Comparison of ENCODE assay signal across 1 cellular context in the genomic region with DNA sequence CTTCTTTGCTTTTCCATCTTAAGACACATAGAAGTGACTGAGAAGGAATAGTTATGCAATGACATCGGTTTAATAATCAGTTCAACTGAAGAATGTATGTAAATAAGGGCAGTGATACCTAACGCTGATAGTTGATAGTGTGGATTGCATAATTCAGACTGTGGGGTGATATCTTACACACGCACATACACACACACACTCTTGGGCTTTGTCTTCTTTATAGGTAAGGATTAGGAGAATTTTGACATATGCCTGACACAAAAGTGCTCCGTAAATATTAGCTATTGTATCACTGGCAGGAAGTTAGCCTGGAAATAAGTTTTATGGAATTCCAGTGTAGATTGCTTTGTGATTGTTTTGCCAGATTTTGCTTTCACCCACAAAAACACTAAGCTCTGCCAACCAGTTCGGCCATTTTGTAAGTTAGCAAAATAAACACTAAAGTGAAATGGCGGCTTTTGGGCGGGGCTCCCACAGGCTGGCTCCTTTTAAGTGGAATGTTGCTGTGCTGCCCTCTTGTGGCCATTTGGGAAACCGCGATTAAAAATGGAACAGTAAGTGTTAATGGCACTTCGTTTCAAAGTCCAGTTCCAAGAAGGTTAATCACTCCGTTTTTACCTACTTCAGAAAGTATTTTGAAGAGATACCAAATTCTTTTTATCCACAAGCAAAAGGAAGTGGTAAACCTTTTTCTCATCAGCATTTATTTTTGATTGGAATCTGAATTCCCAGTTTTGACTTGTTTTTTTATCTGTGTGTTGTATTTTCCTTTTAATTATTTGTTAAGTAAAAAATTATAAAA.
TF ChIP-seq lines count a peak whose summit lies in the region.

No MANE protein-coding gene starts in this region.

TF ChIP-seq in K562, 482 proteins besides CTCF, POLR2A, EP300 and RAD21 (continued from another document and continues in another):
- TF ChIP-seq, protein P1, sequence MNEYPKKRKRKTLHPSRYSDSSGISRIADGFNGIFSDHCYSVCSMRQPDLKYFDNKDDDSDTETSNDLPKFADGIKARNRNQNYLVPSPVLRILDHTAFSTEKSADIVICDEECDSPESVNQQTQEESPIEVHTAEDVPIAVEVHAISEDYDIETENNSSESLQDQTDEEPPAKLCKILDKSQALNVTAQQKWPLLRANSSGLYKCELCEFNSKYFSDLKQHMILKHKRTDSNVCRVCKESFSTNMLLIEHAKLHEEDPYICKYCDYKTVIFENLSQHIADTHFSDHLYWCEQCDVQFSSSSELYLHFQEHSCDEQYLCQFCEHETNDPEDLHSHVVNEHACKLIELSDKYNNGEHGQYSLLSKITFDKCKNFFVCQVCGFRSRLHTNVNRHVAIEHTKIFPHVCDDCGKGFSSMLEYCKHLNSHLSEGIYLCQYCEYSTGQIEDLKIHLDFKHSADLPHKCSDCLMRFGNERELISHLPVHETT (CRISPR knock-in tag; conservative IDR thresholded peaks at IDR 0.05 in 1 of 2, IDR thresholded peaks at IDR 0.05 in 1 of 2), result peak in 1 of 2 experiments; percentile 74; a peak in 2 of 4 replicates
- TF ChIP-seq, protein P2, sequence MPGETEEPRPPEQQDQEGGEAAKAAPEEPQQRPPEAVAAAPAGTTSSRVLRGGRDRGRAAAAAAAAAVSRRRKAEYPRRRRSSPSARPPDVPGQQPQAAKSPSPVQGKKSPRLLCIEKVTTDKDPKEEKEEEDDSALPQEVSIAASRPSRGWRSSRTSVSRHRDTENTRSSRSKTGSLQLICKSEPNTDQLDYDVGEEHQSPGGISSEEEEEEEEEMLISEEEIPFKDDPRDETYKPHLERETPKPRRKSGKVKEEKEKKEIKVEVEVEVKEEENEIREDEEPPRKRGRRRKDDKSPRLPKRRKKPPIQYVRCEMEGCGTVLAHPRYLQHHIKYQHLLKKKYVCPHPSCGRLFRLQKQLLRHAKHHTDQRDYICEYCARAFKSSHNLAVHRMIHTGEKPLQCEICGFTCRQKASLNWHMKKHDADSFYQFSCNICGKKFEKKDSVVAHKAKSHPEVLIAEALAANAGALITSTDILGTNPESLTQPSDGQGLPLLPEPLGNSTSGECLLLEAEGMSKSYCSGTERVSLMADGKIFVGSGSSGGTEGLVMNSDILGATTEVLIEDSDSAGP (CRISPR knock-in tag; IDR thresholded peaks at IDR 0.05), result no peak
- TF ChIP-seq ZNF24 (IDR thresholded peaks at IDR 0.05), result no peak
- no peak for TF ChIP-seq RBM14 (IDR thresholded peaks at IDR 0.05; ENCODE audit: borderline replicate concordance, insufficient read depth, low read depth, low read length)
- peak; percentile 52; the same call in 1 of the 2 replicates for TF ChIP-seq MTA1 (IDR thresholded peaks at IDR 0.05; ENCODE audit: borderline replicate concordance)
- peak; percentile 78; the same call in 1 of the 2 replicates for TF ChIP-seq BRD4 (IDR thresholded peaks at IDR 0.05)
- TF ChIP-seq PRMT5 (CRISPR knock-in tag; IDR thresholded peaks at IDR 0.05), result no peak
- peak; percentile 99 for TF ChIP-seq GATAD2A (IDR thresholded peaks at IDR 0.05)
- TF ChIP-seq CBFB (CRISPR knock-in tag; IDR thresholded peaks at IDR 0.05), result no peak
- no peak for TF ChIP-seq IFI16 (CRISPR knock-in tag; IDR thresholded peaks at IDR 0.05)
- TF ChIP-seq ZNF175 (CRISPR knock-in tag; IDR thresholded peaks at IDR 0.05; ENCODE audit: low read depth), result peak; percentile 81
- TF ChIP-seq, protein P3, sequence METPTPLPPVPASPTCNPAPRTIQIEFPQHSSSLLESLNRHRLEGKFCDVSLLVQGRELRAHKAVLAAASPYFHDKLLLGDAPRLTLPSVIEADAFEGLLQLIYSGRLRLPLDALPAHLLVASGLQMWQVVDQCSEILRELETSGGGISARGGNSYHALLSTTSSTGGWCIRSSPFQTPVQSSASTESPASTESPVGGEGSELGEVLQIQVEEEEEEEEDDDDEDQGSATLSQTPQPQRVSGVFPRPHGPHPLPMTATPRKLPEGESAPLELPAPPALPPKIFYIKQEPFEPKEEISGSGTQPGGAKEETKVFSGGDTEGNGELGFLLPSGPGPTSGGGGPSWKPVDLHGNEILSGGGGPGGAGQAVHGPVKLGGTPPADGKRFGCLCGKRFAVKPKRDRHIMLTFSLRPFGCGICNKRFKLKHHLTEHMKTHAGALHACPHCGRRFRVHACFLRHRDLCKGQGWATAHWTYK (CRISPR knock-in tag; IDR thresholded peaks at IDR 0.05), result peak; percentile 87; the same call in 1 of the 2 replicates
- TF ChIP-seq FOSL1 (tag; conservative IDR thresholded peaks at IDR 0.05), result peak; percentile 42; the same call in 1 of the 2 replicates
- TF ChIP-seq HDAC3 (IDR thresholded peaks at IDR 0.05; ENCODE audit: borderline replicate concordance, partially characterized antibody), result peak; percentile 77
- TF ChIP-seq, protein P4, sequence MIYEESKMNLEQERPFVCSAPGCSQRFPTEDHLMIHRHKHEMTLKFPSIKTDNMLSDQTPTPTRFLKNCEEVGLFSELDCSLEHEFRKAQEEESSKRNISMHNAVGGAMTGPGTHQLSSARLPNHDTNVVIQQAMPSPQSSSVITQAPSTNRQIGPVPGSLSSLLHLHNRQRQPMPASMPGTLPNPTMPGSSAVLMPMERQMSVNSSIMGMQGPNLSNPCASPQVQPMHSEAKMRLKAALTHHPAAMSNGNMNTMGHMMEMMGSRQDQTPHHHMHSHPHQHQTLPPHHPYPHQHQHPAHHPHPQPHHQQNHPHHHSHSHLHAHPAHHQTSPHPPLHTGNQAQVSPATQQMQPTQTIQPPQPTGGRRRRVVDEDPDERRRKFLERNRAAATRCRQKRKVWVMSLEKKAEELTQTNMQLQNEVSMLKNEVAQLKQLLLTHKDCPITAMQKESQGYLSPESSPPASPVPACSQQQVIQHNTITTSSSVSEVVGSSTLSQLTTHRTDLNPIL (CRISPR knock-in tag; IDR thresholded peaks at IDR 0.05), result no peak
- peak; percentile 77; the same call in 1 of the 2 replicates for TF ChIP-seq SOX6 (IDR thresholded peaks at IDR 0.05)
- TF ChIP-seq ESRRA (IDR thresholded peaks at IDR 0.05; ENCODE audit: borderline replicate concordance, low read depth), result peak; percentile 23; the same call in 1 of the 2 replicates
- 0 out of 2 replicates have a peak, but pooled peaks have one; percentile 12 for TF ChIP-seq ARID1B (IDR thresholded peaks at IDR 0.05)
- TF ChIP-seq ILF3 (IDR thresholded peaks at IDR 0.05; ENCODE audit: borderline replicate concordance), result 0 out of 2 replicates have a peak, but pooled peaks have one; percentile 64
- peak; percentile 37; the same call in 1 of the 2 replicates for TF ChIP-seq STAT5A (IDR thresholded peaks at IDR 0.05; ENCODE audit: borderline replicate concordance, low read length)
- 0 out of 2 replicates have a peak, but pooled peaks have one; percentile 51 for TF ChIP-seq XRCC5 (IDR thresholded peaks at IDR 0.05; ENCODE audit: low read depth, low read length)
- TF ChIP-seq MECOM (CRISPR knock-in tag; IDR thresholded peaks at IDR 0.05), result no peak
- no peak for TF ChIP-seq RFX5 (IDR thresholded peaks at IDR 0.05; ENCODE audit: low read depth, low read length)
- TF ChIP-seq ETV1 (tag; conservative IDR thresholded peaks at IDR 0.05; ENCODE audit: low read depth), result 0 out of 2 replicates have a peak, but pooled peaks have one; percentile 20
- peak; percentile 74 for TF ChIP-seq CC2D1A (IDR thresholded peaks at IDR 0.05)
- no peak for TF ChIP-seq COPS2 (conservative IDR thresholded peaks at IDR 0.05)
- peak; percentile 86 for TF ChIP-seq ZNF766 (CRISPR knock-in tag; conservative IDR thresholded peaks at IDR 0.05)
- TF ChIP-seq ZNF507 (tag; conservative IDR thresholded peaks at IDR 0.05), result no peak
- peak; percentile 45; the same call in 1 of the 2 replicates for TF ChIP-seq NFIC (IDR thresholded peaks at IDR 0.05)
- TF ChIP-seq NCOA4 (IDR thresholded peaks at IDR 0.05; ENCODE audit: partially characterized antibody), result no peak
- TF ChIP-seq ZEB2 (IDR thresholded peaks at IDR 0.05), result no peak
- TF ChIP-seq ZNF316 (IDR thresholded peaks at IDR 0.05), result peak; percentile 49; the same call in 1 of the 2 replicates
- TF ChIP-seq SRSF9 (IDR thresholded peaks at IDR 0.05; ENCODE audit: borderline replicate concordance, low read depth, low read length), result no peak
- TF ChIP-seq, protein P5, sequence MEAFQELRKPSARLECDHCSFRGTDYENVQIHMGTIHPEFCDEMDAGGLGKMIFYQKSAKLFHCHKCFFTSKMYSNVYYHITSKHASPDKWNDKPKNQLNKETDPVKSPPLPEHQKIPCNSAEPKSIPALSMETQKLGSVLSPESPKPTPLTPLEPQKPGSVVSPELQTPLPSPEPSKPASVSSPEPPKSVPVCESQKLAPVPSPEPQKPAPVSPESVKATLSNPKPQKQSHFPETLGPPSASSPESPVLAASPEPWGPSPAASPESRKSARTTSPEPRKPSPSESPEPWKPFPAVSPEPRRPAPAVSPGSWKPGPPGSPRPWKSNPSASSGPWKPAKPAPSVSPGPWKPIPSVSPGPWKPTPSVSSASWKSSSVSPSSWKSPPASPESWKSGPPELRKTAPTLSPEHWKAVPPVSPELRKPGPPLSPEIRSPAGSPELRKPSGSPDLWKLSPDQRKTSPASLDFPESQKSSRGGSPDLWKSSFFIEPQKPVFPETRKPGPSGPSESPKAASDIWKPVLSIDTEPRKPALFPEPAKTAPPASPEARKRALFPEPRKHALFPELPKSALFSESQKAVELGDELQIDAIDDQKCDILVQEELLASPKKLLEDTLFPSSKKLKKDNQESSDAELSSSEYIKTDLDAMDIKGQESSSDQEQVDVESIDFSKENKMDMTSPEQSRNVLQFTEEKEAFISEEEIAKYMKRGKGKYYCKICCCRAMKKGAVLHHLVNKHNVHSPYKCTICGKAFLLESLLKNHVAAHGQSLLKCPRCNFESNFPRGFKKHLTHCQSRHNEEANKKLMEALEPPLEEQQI (IDR thresholded peaks at IDR 0.05), result peak; percentile 66; the same call in 1 of the 2 replicates
- TF ChIP-seq HCFC1 (IDR thresholded peaks at IDR 0.05; ENCODE audit: low read depth, low read length), result peak; percentile 63
- TF ChIP-seq ZBTB7A (IDR thresholded peaks at IDR 0.05; ENCODE audit: borderline replicate concordance, control insufficient read depth, low read depth, low read length), result no peak
- peak; percentile 59; the same call in 1 of the 2 replicates for TF ChIP-seq DMBX1 (CRISPR knock-in tag; IDR thresholded peaks at IDR 0.05; ENCODE audit: borderline replicate concordance)
- no peak for TF ChIP-seq BMI1 (IDR thresholded peaks at IDR 0.05; ENCODE audit: low read length)
- TF ChIP-seq, protein P6, sequence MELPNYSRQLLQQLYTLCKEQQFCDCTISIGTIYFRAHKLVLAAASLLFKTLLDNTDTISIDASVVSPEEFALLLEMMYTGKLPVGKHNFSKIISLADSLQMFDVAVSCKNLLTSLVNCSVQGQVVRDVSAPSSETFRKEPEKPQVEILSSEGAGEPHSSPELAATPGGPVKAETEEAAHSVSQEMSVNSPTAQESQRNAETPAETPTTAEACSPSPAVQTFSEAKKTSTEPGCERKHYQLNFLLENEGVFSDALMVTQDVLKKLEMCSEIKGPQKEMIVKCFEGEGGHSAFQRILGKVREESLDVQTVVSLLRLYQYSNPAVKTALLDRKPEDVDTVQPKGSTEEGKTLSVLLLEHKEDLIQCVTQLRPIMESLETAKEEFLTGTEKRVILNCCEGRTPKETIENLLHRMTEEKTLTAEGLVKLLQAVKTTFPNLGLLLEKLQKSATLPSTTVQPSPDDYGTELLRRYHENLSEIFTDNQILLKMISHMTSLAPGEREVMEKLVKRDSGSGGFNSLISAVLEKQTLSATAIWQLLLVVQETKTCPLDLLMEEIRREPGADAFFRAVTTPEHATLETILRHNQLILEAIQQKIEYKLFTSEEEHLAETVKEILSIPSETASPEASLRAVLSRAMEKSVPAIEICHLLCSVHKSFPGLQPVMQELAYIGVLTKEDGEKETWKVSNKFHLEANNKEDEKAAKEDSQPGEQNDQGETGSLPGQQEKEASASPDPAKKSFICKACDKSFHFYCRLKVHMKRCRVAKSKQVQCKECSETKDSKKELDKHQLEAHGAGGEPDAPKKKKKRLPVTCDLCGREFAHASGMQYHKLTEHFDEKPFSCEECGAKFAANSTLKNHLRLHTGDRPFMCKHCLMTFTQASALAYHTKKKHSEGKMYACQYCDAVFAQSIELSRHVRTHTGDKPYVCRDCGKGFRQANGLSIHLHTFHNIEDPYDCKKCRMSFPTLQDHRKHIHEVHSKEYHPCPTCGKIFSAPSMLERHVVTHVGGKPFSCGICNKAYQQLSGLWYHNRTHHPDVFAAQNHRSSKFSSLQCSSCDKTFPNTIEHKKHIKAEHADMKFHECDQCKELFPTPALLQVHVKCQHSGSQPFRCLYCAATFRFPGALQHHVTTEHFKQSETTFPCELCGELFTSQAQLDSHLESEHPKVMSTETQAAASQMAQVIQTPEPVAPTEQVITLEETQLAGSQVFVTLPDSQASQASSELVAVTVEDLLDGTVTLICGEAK (IDR thresholded peaks at IDR 0.05), result peak; percentile 42; the same call in 1 of the 2 replicates
- TF ChIP-seq, protein P6 (CRISPR knock-in tag; IDR thresholded peaks at IDR 0.05), result no peak
- TF ChIP-seq MTA3 (IDR thresholded peaks at IDR 0.05; ENCODE audit: borderline replicate concordance), result peak; percentile 44; the same call in 1 of the 2 replicates
- peak; percentile 50 for TF ChIP-seq POLR2AphosphoS5 (IDR thresholded peaks at IDR 0.05; ENCODE audit: control insufficient read depth, insufficient read depth, low read depth, low read length)
- peak; percentile 66 for TF ChIP-seq PML (IDR thresholded peaks at IDR 0.05; ENCODE audit: low read length)
- TF ChIP-seq YY1 (IDR thresholded peaks at IDR 0.05; ENCODE audit: borderline replicate concordance in 1 of 3, control insufficient read depth in 1 of 3, extremely low read depth in 1 of 3, insufficient read depth in 3 of 3, insufficient read length in 1 of 3, insufficient replicate concordance in 2 of 3, low read depth in 1 of 3, low read length in 2 of 3), result peak; percentile 94 to 100 (median 99)
